ENCODE assay signal across 36 cellular contexts in the genomic region with DNA sequence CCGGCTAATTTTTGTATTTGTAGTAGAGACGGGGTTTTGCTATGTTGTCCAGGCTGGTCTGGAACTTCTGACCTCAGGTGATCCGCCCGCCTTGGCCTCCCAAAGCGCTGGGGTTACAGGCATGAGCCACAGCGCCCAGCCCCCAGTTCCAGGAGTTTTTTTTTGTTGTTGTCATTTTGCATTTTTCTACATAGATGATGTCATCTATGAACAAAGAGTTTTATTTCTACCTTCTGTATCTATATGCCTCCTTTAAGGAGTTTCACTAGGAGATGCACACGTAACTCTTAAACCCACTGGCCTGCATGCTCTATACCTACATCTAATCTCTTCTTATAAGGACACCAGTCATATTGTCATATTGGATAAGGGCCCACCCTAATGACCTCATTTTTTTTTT. TPM values are rescaled to one million over a fixed set of nuclear protein-coding genes. Genes with fewer than 3 reads are reported as not detected.
"Had no signal": no experiment of that assay in that cellular context is flagged by ENCODE, and none has a peak within 500 bp of the region (broad histone marks: within the 10 kb centered on the region; RNA-seq: fewer than 3 reads in every experiment).

No MANE protein-coding gene starts in this region.

- H3K27me3 ChIP-seq: adrenal gland, breast epithelium, Peyer's patch, SJSA1 had no signal

- H3K9ac ChIP-seq: SK-N-SH had no signal

- ATAC-seq: activated CD4-positive, alpha-beta T cell treated with anti-CD3 and anti-CD28 coated beads for 36 hours; activated CD4-positive, CD25-positive, alpha-beta regulatory T cell treated with anti-CD3 and anti-CD28 coated beads, Interleukin-2, amount 50 U/mL, for 24 hours; activated CD8-positive, alpha-beta T cell treated with anti-CD3 and anti-CD28 coated beads, Interleukin-2, amount 10 ng/mL, durations not matched to agents 7 days and 5 days; activated naive CD4-positive, alpha-beta T cell treated with anti-CD3 and anti-CD28 coated beads, Interleukin-2, amount 50 U/mL, for 72 hours; body of pancreas; PC-3; WTC11 had no signal

- H3K9me3 ChIP-seq: body of pancreas, SJSA1, SK-N-SH had no signal

- H3K4me1 ChIP-seq: adrenal gland, breast epithelium had no signal

- H3K4me3 ChIP-seq: body of pancreas, breast epithelium, SJSA1 had no signal

- H3K4me2 ChIP-seq: SK-N-SH had no signal

- DNase-seq: activated CD4-positive, alpha-beta T cell treated with anti-CD3 and anti-CD28 coated beads for 36 hours; activated CD4-positive, alpha-beta T cell treated with anti-CD3 and anti-CD28 coated beads, Interleukin-2, amount 10 ng/mL, durations not matched to agents 7 days and 5 days; activated CD4-positive, alpha-beta T cell treated with anti-CD3 and anti-CD28 coated beads, Interleukin-2, amount 50 U/mL, for 48 hours; activated CD8-positive, alpha-beta T cell treated with anti-CD3 and anti-CD28 coated beads, Interleukin-2, amount 10 ng/mL, durations not matched to agents 7 days and 5 days; activated gamma-delta T cell treated with Interleukin-2 at 50 U/mL for 16 hours; activated naive CD4-positive, alpha-beta T cell treated with anti-CD3 and anti-CD28 coated beads for 36 hours; activated T-cell treated with anti-CD3 and anti-CD28 coated beads, Interleukin-2, amount 50 U/mL, for 24 hours; MM.1S; MV-4-11; NCI-H1092; NCI-H1436 treated with DMSO at 0.1 percent for 48 hours; NCI-H1694 treated with DMSO at 0.1 percent for 48 hours; NCI-H2029 treated with DMSO at 0.1 percent for 48 hours; NCI-H2107; NCI-H2171; NCI-H510A; NCI-H526; NCI-H748 treated with DMSO at 0.1 percent for 48 hours; NK-92 treated with Interleukin-12 subunit alpha and Interleukin-12 subunit beta, amount 100 ng/mL, for 24 hours; PC-3; RPMI8226; SHP77 treated with DMSO at 0.1 percent for 48 hours; SK-N-SH had no signal

- FAIRE-seq: astrocyte, TTC549 had no signal

- H3K27ac ChIP-seq: body of pancreas, breast epithelium, SJSA1 had no signal

- H3K36me3 ChIP-seq: adrenal gland, breast epithelium, SJSA1 had no signal

RNA-seq across cellular contexts. Expression of gene DHDH, which starts 4.8 kb away (rescaled TPM):
- total RNA-seq: activated T-helper 2 cell treated with anti-CD3 and anti-CD28 coated beads, Interferon-gamma antibody, Interleukin-2, Interleukin-4, amounts not matched to agents 10 μg/mL and 5 μg/mL and 100 μg/mL, durations not matched to agents 14 hours and 24 hours and 36 hours; body of pancreas; cardiac septum; LHCN-M2 had no signal

RNA-seq across cellular contexts. Expression of gene TULP2, which starts 39.7 kb away (rescaled TPM):
- total RNA-seq: activated CD4-positive, alpha-beta T cell treated with anti-CD3 and anti-CD28 coated beads, Interleukin-2, amount 10 ng/mL, durations not matched to agents 7 days and 5 days; activated CD8-positive, alpha-beta T cell treated with anti-CD3 and anti-CD28 coated beads, Interleukin-2, amount 10 ng/mL, durations not matched to agents 7 days and 5 days; activated T-helper 2 cell treated with anti-CD3 and anti-CD28 coated beads, Interferon-gamma antibody, Interleukin-2, Interleukin-4, amounts not matched to agents 10 μg/mL and 5 μg/mL and 100 μg/mL, durations not matched to agents 14 hours and 24 hours and 36 hours; astrocyte; body of pancreas; LHCN-M2; PC-3; Peyer's patch; SJSA1 had no signal
